Comparison of ENCODE assay signal across 29 cellular contexts in the genomic region with DNA sequence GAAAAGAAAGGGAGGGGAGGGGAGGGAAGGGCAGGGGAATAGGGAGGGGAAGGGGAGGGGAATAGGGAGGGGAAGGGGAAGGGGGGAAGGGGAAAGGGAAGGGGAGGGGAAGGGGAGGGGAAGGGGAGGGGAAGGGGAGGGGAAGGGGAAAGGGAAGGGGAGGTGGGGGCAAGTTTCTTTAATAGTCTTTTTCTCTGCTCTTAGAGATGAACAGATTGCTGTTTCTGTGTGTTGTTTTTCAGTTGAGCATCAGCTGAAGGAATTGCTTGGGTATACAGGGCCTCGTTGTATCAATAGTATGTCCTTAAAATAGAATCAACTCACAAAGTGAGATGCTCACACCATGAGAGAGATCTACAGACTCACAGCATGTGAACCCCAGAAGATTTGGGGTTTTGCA.
"Had no signal": no experiment of that assay in that cellular context is flagged by ENCODE, and none has a peak within 500 bp of the region (broad histone marks: within the 10 kb centered on the region; RNA-seq: fewer than 3 reads in every experiment).

No MANE protein-coding gene starts in this region.

- H3K36me3 ChIP-seq: neutrophil, pancreas, prostate gland, right atrium auricular region, spleen, stomach, thoracic aorta, thyroid gland, tibial nerve, upper lobe of left lung, vagina had no signal

- DNase-seq: naive B cell; naive thymus-derived CD8-positive, alpha-beta T cell; nephron progenitor cell; nucleus accumbens; pancreas; retina; spleen; stimulated activated CD4-positive, alpha-beta T cell treated with anti-CD3 and anti-CD28 coated beads, Interleukin-12 subunit alpha, Interleukin-12 subunit beta, amount 100 ng/mL, for 4 hours; stimulated activated CD4-positive, alpha-beta T cell treated with anti-CD3 and anti-CD28 coated beads, Interleukin-1b, Interleukin-23, amount 100 ng/mL, for 48 hours; stimulated activated CD4-positive, alpha-beta T cell treated with anti-CD3 and anti-CD28 coated beads, Interleukin-4, amount 100 ng/mL, for 1 hour; stimulated activated CD4-positive, alpha-beta T cell treated with anti-CD3 and anti-CD28 coated beads, Interleukin-4, amount 100 ng/mL, for 4 hours; stimulated activated CD8-positive, alpha-beta memory T cell treated with anti-CD3 and anti-CD28 coated beads, Interleukin-4, amount 100 ng/mL, for 48 hours; stimulated activated naive B cell treated with anti-CD40 and anti-IgM and Interleukin-4, amounts not matched to agents 10 μg/mL and 1 μg/mL and 100 μg/mL, for 72 hours; stimulated activated naive CD4-positive, alpha-beta T cell treated with Interleukin-2 at 50 U/mL for 16 hours; stomach; thyroid gland; trophoblast cell; upper lobe of left lung had no signal

- ATAC-seq: naive thymus-derived CD8-positive, alpha-beta T cell; natural killer cell treated with Interleukin-12 subunit alpha and Interleukin-12 subunit beta and Interleukin-15 and Interleukin-18, amount 100 ng/mL, for 72 hours; pancreas; sciatic nerve; stimulated activated naive B cell treated with anti-CD40 and anti-IgM and Interleukin-4, amounts not matched to agents 10 μg/mL and 1 μg/mL and 100 μg/mL, for 72 hours had no signal

- H3K27me3 ChIP-seq: pancreas, right atrium auricular region, thyroid gland, tibial nerve, upper lobe of left lung, vagina had no signal

- H3K4me2 ChIP-seq: smooth muscle cell had no signal

- H3K4me3 ChIP-seq: pancreas, prostate gland, right atrium auricular region, skin epidermis, smooth muscle cell, spleen, stomach, thoracic aorta, thyroid gland, tibial nerve, upper lobe of left lung, vagina had no signal

- H3K9me3 ChIP-seq: neutrophil, pancreas, prostate gland, thoracic aorta, thyroid gland, upper lobe of left lung, vagina had no signal

- H3K4me1 ChIP-seq: pancreas, prostate gland, right atrium auricular region, spleen, stomach, thyroid gland, upper lobe of left lung, vagina had no signal

- H3K27ac ChIP-seq: neutrophil, pancreas, prostate gland, right atrium auricular region, skin epidermis, spleen, stomach, thoracic aorta, thyroid gland, tibial nerve, upper lobe of left lung, vagina had no signal

- FAIRE-seq: pancreas, urothelium cell line had no signal
